Comparison of ENCODE assay signal across 7 cellular contexts in the genomic region with DNA sequence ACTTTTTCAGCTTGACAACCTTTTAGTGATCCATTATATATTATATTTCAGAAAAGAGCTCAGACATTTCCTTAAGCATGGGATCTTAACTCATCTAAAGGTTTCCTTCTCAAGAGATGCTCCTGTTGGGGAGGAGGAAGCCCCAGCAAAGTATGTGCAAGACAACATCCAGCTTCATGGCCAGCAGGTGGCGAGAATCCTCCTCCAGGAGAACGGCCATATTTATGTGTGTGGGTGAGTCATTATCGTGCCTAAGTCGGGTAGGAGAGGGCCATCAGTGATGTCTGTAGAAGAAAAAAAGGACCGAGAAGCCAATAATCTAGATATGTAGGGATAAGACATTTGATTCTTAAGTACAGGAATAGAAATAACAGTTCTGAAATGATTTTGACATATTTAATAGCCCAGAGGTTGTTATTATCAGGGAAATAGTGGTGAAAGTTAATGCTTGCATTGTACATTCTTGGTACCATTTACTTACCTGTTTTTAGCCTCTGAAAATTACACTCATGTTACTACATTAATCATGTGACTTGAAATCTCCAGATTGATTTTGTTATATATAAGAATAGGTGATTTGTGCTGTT.
DNase-seq lines count a peak whose midpoint lies in the region; ATAC-seq and TF ChIP-seq lines count a peak whose summit lies in the region.

No MANE protein-coding gene starts in this region.

- H3K9me3 Mint-ChIP-seq in dendritic cell treated with granulocyte-macrophage colony-stimulating factor and Interleukin-4, amounts not matched to agents 40 ng/mL and 50 ng/mL, for 4 days = no peaks in the 10 kb centered on the region
- no peaks in the 10 kb centered on the region for H3K9me3 Mint-ChIP-seq in stimulated activated effector memory CD8-positive, alpha-beta T cell treated with anti-CD3 and anti-CD28 coated beads, Interleukin-12 subunit alpha, Interleukin-12 subunit beta, amount 100 ng/mL, for 72 hours

- peaks cover 92% of the 10 kb centered on the region for H3K36me3 Mint-ChIP-seq in dendritic cell treated with granulocyte-macrophage colony-stimulating factor and Interleukin-4, amounts not matched to agents 40 ng/mL and 50 ng/mL, for 4 days (ENCODE audit: low read depth)
- peaks cover 100% of the 10 kb centered on the region for H3K36me3 Mint-ChIP-seq in stimulated activated effector memory CD8-positive, alpha-beta T cell treated with anti-CD3 and anti-CD28 coated beads, Interleukin-12 subunit alpha, Interleukin-12 subunit beta, amount 100 ng/mL, for 72 hours

- no peaks in the 10 kb centered on the region for H3K27me3 Mint-ChIP-seq in dendritic cell treated with granulocyte-macrophage colony-stimulating factor and Interleukin-4, amounts not matched to agents 40 ng/mL and 50 ng/mL, for 4 days

- peaks cover 9% of the 10 kb centered on the region for H3K4me1 Mint-ChIP-seq in dendritic cell treated with granulocyte-macrophage colony-stimulating factor and Interleukin-4, amounts not matched to agents 40 ng/mL and 50 ng/mL, for 4 days (ENCODE audit: low read depth)
- H3K4me1 Mint-ChIP-seq in stimulated activated effector memory CD8-positive, alpha-beta T cell treated with anti-CD3 and anti-CD28 coated beads, Interleukin-12 subunit alpha, Interleukin-12 subunit beta, amount 100 ng/mL, for 72 hours = peaks cover 15% of the 10 kb centered on the region

- peak; percentile 79 for DNase-seq in ELR (ENCODE audit: low read depth)
- DNase-seq in HEK293T (ENCODE audit: extremely low spot score) = peak; percentile 40
- peak; percentile 65 for DNase-seq in RKO (ENCODE audit: low spot score)
- DNase-seq in stimulated activated effector memory CD8-positive, alpha-beta T cell treated with anti-CD3 and anti-CD28 coated beads, Interleukin-12 subunit alpha, Interleukin-12 subunit beta, amount 100 ng/mL, for 72 hours (ENCODE audit: low spot score in 2 of 2) = no peak
- DNase-seq in NCI-H2196 (lab: John Stamatoyannopoulos, UW; ENCODE audit: unreplicated experiment) = no peak

- POLR2A ChIA-PET in HEK293T (lab: Yijun Ruan, JAX) = no interaction called here

- no peak overlapping the region for H3K4me3 Mint-ChIP-seq in dendritic cell treated with granulocyte-macrophage colony-stimulating factor and Interleukin-4, amounts not matched to agents 40 ng/mL and 50 ng/mL, for 4 days
- H3K4me3 Mint-ChIP-seq in stimulated activated effector memory CD8-positive, alpha-beta T cell treated with anti-CD3 and anti-CD28 coated beads, Interleukin-12 subunit alpha, Interleukin-12 subunit beta, amount 100 ng/mL, for 72 hours = no peak overlapping the region

- intact Hi-C loops in dendritic cell treated with granulocyte-macrophage colony-stimulating factor and Interleukin-4, amounts not matched to agents 40 ng/mL and 50 ng/mL, for 4 days (cut with micrococcal nuclease) = no loop called here

- peak overlapping the region; percentile 51 for H3K27ac Mint-ChIP-seq in dendritic cell treated with granulocyte-macrophage colony-stimulating factor and Interleukin-4, amounts not matched to agents 40 ng/mL and 50 ng/mL, for 4 days
- no peak overlapping the region for H3K27ac Mint-ChIP-seq in stimulated activated effector memory CD8-positive, alpha-beta T cell treated with anti-CD3 and anti-CD28 coated beads, Interleukin-12 subunit alpha, Interleukin-12 subunit beta, amount 100 ng/mL, for 72 hours

- peak; percentile 62 for ATAC-seq in stimulated activated effector memory CD8-positive, alpha-beta T cell treated with anti-CD3 and anti-CD28 coated beads, Interleukin-12 subunit alpha, Interleukin-12 subunit beta, amount 100 ng/mL, for 72 hours
- ATAC-seq in HG02588 (IDR thresholded peaks at IDR 0.05; ENCODE audit: unreplicated experiment) = no peak

- CTCF ChIA-PET in HEK293T (lab: Yijun Ruan, JAX) = interaction anchor here (0.7 to 1.2 kb wide), 3 partner anchors 10 to 489 kb away, joined by 3 to 8 read pairs (median 4); no protein-coding TSS in a partner anchor

TF ChIP-seq in HEK293T, 16 proteins besides CTCF, POLR2A, EP300 and RAD21:
- no peak for TF ChIP-seq ELF4 (IDR thresholded peaks at IDR 0.05)
- no peak for TF ChIP-seq NFRKB (IDR thresholded peaks at IDR 0.05)
- TF ChIP-seq, protein P1, sequence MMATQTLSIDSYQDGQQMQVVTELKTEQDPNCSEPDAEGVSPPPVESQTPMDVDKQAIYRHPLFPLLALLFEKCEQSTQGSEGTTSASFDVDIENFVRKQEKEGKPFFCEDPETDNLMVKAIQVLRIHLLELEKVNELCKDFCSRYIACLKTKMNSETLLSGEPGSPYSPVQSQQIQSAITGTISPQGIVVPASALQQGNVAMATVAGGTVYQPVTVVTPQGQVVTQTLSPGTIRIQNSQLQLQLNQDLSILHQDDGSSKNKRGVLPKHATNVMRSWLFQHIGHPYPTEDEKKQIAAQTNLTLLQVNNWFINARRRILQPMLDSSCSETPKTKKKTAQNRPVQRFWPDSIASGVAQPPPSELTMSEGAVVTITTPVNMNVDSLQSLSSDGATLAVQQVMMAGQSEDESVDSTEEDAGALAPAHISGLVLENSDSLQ (IDR thresholded peaks at IDR 0.05) = no peak
- TF ChIP-seq BHLHE40 (IDR thresholded peaks at IDR 0.05; ENCODE audit: borderline replicate concordance) = no peak
- TF ChIP-seq ZNF384 (IDR thresholded peaks at IDR 0.05) = no peak
- no peak for TF ChIP-seq CTBP1 (IDR thresholded peaks at IDR 0.05; ENCODE audit: borderline replicate concordance)
- TF ChIP-seq L3MBTL2 (conservative IDR thresholded peaks at IDR 0.05) = no peak
- no peak for TF ChIP-seq FOXA1 (IDR thresholded peaks at IDR 0.05)
- no peak for TF ChIP-seq SUZ12 (IDR thresholded peaks at IDR 0.05)
- no peak for TF ChIP-seq LEF1 (IDR thresholded peaks at IDR 0.05; ENCODE audit: borderline replicate concordance)
- no peak for TF ChIP-seq FOXM1 (IDR thresholded peaks at IDR 0.05; ENCODE audit: borderline replicate concordance)
- no peak for TF ChIP-seq ARNT (IDR thresholded peaks at IDR 0.05)
- TF ChIP-seq HDGF (IDR thresholded peaks at IDR 0.05; ENCODE audit: borderline replicate concordance) = no peak

Comparison
In these comparisons a context has a peak if more than half of its experiments do, and no peak if none do; other contexts are left out.
1. DNase-seq: peak in ELR (single experiment), HEK293T (single experiment) and RKO (single experiment); none in stimulated activated effector memory CD8-positive, alpha-beta T cell treated with anti-CD3 and anti-CD28 coated beads, Interleukin-12 subunit alpha, Interleukin-12 subunit beta, amount 100 ng/mL, for 72 hours (0 of 2) and NCI-H2196 (single experiment).